ENCODE assay signal across 25 cellular contexts in genomic region chr7:111647881-111648280, GRCh38.
DNase-seq lines count a peak whose midpoint lies in the region; ATAC-seq and TF ChIP-seq lines count a peak whose summit lies in the region.
"Had no signal": no experiment of that assay in that cellular context is flagged by ENCODE, and none has a peak within 500 bp of the region (broad histone marks: within the 10 kb centered on the region; RNA-seq: fewer than 3 reads in every experiment).

No MANE protein-coding gene starts in this region.

- no peaks in the 10 kb centered on the region for H3K36me3 ChIP-seq in suprapubic skin

- H3K27ac Mint-ChIP-seq in HFFc6, result no peak overlapping the region
- H3K27ac Mint-ChIP-seq: B cell; CD4-positive, CD25-positive, alpha-beta regulatory T cell had no signal

- no peak overlapping the region for H3K4me3 ChIP-seq in suprapubic skin
- H3K4me3 ChIP-seq: PC-9 had no signal

- no peaks in the 10 kb centered on the region for H3K9me3 ChIP-seq in suprapubic skin

- DNase-seq in EH (ENCODE audit: low read depth) (peak; percentile 38), HFFc6 (no peak), fibroblast of peridontal ligament (ENCODE audit: extremely low read depth) (peak; percentile 4), sciatic nerve (ENCODE audit: low spot score) (no peak), suprapubic skin (ENCODE audit: low spot score in 2 of 2) (no peak), posterior vena cava (ENCODE audit: low spot score) (no peak), GOT3 (lab: John Stamatoyannopoulos, UW) (no peak)
- DNase-seq: ACHN; CD4-positive, CD25-positive, alpha-beta regulatory T cell; COR-L47; DMS 273 treated with DMSO at 0.1 percent for 48 hours; DND-41; GDM1; IMR-90; Karpas-422; MM.1S; NCI-H1092; NCI-H146; NCI-H2029 treated with DMSO at 0.1 percent for 48 hours; NCI-H2171; NCI-H526; PC-9; SIG-M5 had no signal

- TF ChIP-seq POLR2A in suprapubic skin (IDR thresholded peaks at IDR 0.05), result no peak

- H3K4me1 Mint-ChIP-seq in HFFc6 (ENCODE audit: low read depth), result peaks cover 22% of the 10 kb centered on the region
- H3K4me1 Mint-ChIP-seq: B cell; CD4-positive, CD25-positive, alpha-beta regulatory T cell had no signal

- H3K4me3 Mint-ChIP-seq in HFFc6, result peak overlapping the region; percentile 17; the same call in 1 of the 2 replicates
- H3K4me3 Mint-ChIP-seq: B cell; CD4-positive, CD25-positive, alpha-beta regulatory T cell had no signal

- no peaks in the 10 kb centered on the region for H3K9me3 Mint-ChIP-seq in HFFc6

- H3K4me1 ChIP-seq in suprapubic skin, result peaks cover 2% of the 10 kb centered on the region

- H3K27me3 Mint-ChIP-seq in HFFc6 (ENCODE audit: insufficient read depth), result no peaks in the 10 kb centered on the region; the same call in none of the 2 replicates

- no peaks in the 10 kb centered on the region for H3K27me3 ChIP-seq in suprapubic skin

- intact Hi-C loops in sciatic nerve (cut with DNase I) (no loop called here), posterior vena cava (cut with DNase I) (no loop called here)

- no peak for TF ChIP-seq EP300 in suprapubic skin (IDR thresholded peaks at IDR 0.05)

- peak; percentile 49 for ATAC-seq in sciatic nerve

- TF ChIP-seq CTCF in HFFc6 (IDR thresholded peaks at IDR 0.05) (no peak), suprapubic skin (IDR thresholded peaks at IDR 0.05) (no peak)

- no peak overlapping the region for H3K27ac ChIP-seq in suprapubic skin
- H3K27ac ChIP-seq: PC-9, RWPE1 had no signal

- H3K36me3 Mint-ChIP-seq in HFFc6 (ENCODE audit: low read depth), result no peaks in the 10 kb centered on the region
- H3K36me3 Mint-ChIP-seq: CD4-positive, CD25-positive, alpha-beta regulatory T cell had no signal

- WGBS in suprapubic skin, result 50% methylated on average over 4 of the region's 4 CpGs

Comparison
In these comparisons a context has a peak if more than half of its experiments do, and no peak if none do; other contexts are left out.
1. DNase-seq: peak in EH (single experiment) and fibroblast of peridontal ligament (single experiment); none in HFFc6 (single experiment), sciatic nerve (single experiment), suprapubic skin (0 of 2), posterior vena cava (single experiment) and GOT3 (single experiment).